9 cellular contexts compared by ENCODE assay signal in genomic region chr10:95837783-95838182, GRCh38.
DNase-seq lines count a peak whose midpoint lies in the region; ATAC-seq and TF ChIP-seq lines count a peak whose summit lies in the region.
"Had no signal": no experiment of that assay in that cellular context is flagged by ENCODE, and none has a peak within 500 bp of the region (broad histone marks: within the 10 kb centered on the region; RNA-seq: fewer than 3 reads in every experiment).

No MANE protein-coding gene starts in this region.

- H3K9me3 Mint-ChIP-seq in activated CD8-positive, alpha-beta memory T cell treated with anti-CD3 and anti-CD28 coated beads, Interleukin-2, amount 10 ng/mL, durations not matched to agents 7 days and 5 days (ENCODE audit: low read depth) = no peaks in the 10 kb centered on the region

- no peak overlapping the region for H3K4me3 Mint-ChIP-seq in activated CD8-positive, alpha-beta memory T cell treated with anti-CD3 and anti-CD28 coated beads, Interleukin-2, amount 10 ng/mL, durations not matched to agents 7 days and 5 days

- no peaks in the 10 kb centered on the region for H3K27me3 Mint-ChIP-seq in activated CD8-positive, alpha-beta memory T cell treated with anti-CD3 and anti-CD28 coated beads, Interleukin-2, amount 10 ng/mL, durations not matched to agents 7 days and 5 days

- H3K4me1 Mint-ChIP-seq in activated CD8-positive, alpha-beta memory T cell treated with anti-CD3 and anti-CD28 coated beads, Interleukin-2, amount 10 ng/mL, durations not matched to agents 7 days and 5 days = peaks cover 88% of the 10 kb centered on the region

- peaks cover 55% of the 10 kb centered on the region for H3K36me3 Mint-ChIP-seq in activated CD8-positive, alpha-beta memory T cell treated with anti-CD3 and anti-CD28 coated beads, Interleukin-2, amount 10 ng/mL, durations not matched to agents 7 days and 5 days

- intact Hi-C loops in ascending aorta (cut with DNase I) (no loop called here), thyroid gland (cut with DNase I) (no loop called here)

- no peak for TF ChIP-seq POLR2A in thyroid gland (IDR thresholded peaks at IDR 0.05)

- peak overlapping the region; percentile 75 for H3K27ac Mint-ChIP-seq in activated CD8-positive, alpha-beta memory T cell treated with anti-CD3 and anti-CD28 coated beads, Interleukin-2, amount 10 ng/mL, durations not matched to agents 7 days and 5 days

- TF ChIP-seq CTCF in ascending aorta (IDR thresholded peaks at IDR 0.05) (no peak), thyroid gland (IDR thresholded peaks at IDR 0.05) (no peak)

- WGBS in thyroid gland, 2 donors = 91 to 96% methylated on average over 3 of the region's 3 CpGs

- H3K4me3 ChIP-seq in ascending aorta = no peak overlapping the region
- H3K4me3 ChIP-seq in thyroid gland (replicated peaks in 1 of 3) = no peak overlapping the region
- H3K4me3 ChIP-seq: A549 had no signal

- H3K36me3 ChIP-seq in ascending aorta (no peaks in the 10 kb centered on the region), thyroid gland (no peaks in the 10 kb centered on the region)

- H3K27me3 ChIP-seq in ascending aorta (no peaks in the 10 kb centered on the region), thyroid gland (no peaks in the 10 kb centered on the region)

- H3K9me3 ChIP-seq in ascending aorta (no peaks in the 10 kb centered on the region), thyroid gland (no peaks in the 10 kb centered on the region)
- H3K9me3 ChIP-seq: A549 had no signal

- ATAC-seq in activated CD8-positive, alpha-beta memory T cell treated with anti-CD3 and anti-CD28 coated beads, Interleukin-2, amount 10 ng/mL, durations not matched to agents 7 days and 5 days = no peak
- peak; percentile 46 for ATAC-seq in HG03175 (IDR thresholded peaks at IDR 0.05; ENCODE audit: unreplicated experiment)
- no peak for ATAC-seq in HG02981 (IDR thresholded peaks at IDR 0.05; ENCODE audit: unreplicated experiment)
- ATAC-seq: A549 had no signal

- peak overlapping the region; percentile 67 to 68 for H3K27ac ChIP-seq in ascending aorta
- H3K27ac ChIP-seq in thyroid gland = peak overlapping the region in 2 of 3 donors; percentile 41 to 75
- H3K27ac ChIP-seq: A549 had no signal

- H3K4me1 ChIP-seq in ascending aorta (peaks cover 0 to 18% of the 10 kb centered on the region in 2 donors), thyroid gland (peaks cover 21 to 28% of the 10 kb centered on the region in 2 donors)
- H3K4me1 ChIP-seq: A549 had no signal

- DNase-seq in activated CD8-positive, alpha-beta memory T cell treated with anti-CD3 and anti-CD28 coated beads, Interleukin-2, amount 10 ng/mL, durations not matched to agents 7 days and 5 days = no peak
- DNase-seq in activated CD8-positive, alpha-beta memory T cell treated with anti-CD3 and anti-CD28 coated beads for 24 hours = no peak
- no peak for DNase-seq in ascending aorta (ENCODE audit: low spot score in 2 of 2)
- no peak for DNase-seq in thyroid gland
- no peak for DNase-seq in activated T-cell treated with anti-CD3 and anti-CD28 coated beads, Interleukin-2, amount 50 U/mL, for 48 hours
- DNase-seq in OCI-M2 (lab: John Stamatoyannopoulos, UW; ENCODE audit: unreplicated experiment) = no peak

- CTCF ChIA-PET in activated CD8-positive, alpha-beta memory T cell treated with anti-CD3 and anti-CD28 coated beads, Interleukin-2, amount 10 ng/mL, durations not matched to agents 7 days and 5 days (lab: Charles Lee) = interaction anchor here (0.8 to 24.9 kb wide), 7 partner anchors 11 to 143 kb away, joined by 3 to 444 read pairs (median 6); partner anchors contain the start of genes ENTPD1 and TCTN3
